Comparison of ENCODE assay signal across 1 cellular context in the genomic region with DNA sequence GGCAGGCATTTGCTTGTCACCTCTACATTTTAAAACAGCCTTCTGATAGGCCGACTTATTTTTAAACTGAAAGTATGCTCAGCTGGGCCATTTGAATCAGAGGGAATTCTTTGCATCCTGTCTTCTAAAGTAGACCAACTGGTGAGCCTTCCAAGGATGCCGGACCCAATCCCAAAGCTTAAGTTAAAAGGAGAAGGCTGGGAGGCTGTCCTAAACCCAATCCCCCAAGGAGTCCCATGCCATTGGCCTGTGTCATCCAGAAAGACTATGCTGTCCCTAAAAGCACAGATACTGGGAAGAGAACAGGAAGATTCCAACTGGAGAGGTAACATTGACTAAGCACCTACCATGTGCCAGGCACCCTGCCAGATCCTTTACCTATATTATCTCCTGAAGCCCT.
TF ChIP-seq lines count a peak whose summit lies in the region.

No MANE protein-coding gene starts in this region.

TF ChIP-seq in H1, 55 proteins besides CTCF, POLR2A, EP300 and RAD21:
- no peak for TF ChIP-seq BACH1 (IDR thresholded peaks at IDR 0.05; ENCODE audit: low read length)
- no peak for TF ChIP-seq CTBP2 (IDR thresholded peaks at IDR 0.05; ENCODE audit: borderline replicate concordance, insufficient read depth, insufficient read length, low read length)
- no peak for TF ChIP-seq SAP30 (IDR thresholded peaks at IDR 0.05; ENCODE audit: insufficient read depth, insufficient replicate concordance, low read length)
- TF ChIP-seq, protein P1, sequence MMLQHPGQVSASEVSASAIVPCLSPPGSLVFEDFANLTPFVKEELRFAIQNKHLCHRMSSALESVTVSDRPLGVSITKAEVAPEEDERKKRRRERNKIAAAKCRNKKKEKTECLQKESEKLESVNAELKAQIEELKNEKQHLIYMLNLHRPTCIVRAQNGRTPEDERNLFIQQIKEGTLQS (IDR thresholded peaks at IDR 0.05; ENCODE audit: insufficient read depth, low read depth, low read length) = no peak
- no peak for TF ChIP-seq TAF7 (optimal IDR thresholded peaks at IDR 0.05; ENCODE audit: borderline replicate concordance, low read depth, low read length)
- TF ChIP-seq NANOG (IDR thresholded peaks at IDR 0.05; ENCODE audit: insufficient read depth, low read depth, low read length, poor library complexity, severe bottlenecking) = no peak
- TF ChIP-seq SRF (IDR thresholded peaks at IDR 0.05; ENCODE audit: low read depth, low read length) = no peak
- TF ChIP-seq SIX5 (IDR thresholded peaks at IDR 0.05; ENCODE audit: low read depth, low read length) = no peak
- no peak for TF ChIP-seq CEBPB (IDR thresholded peaks at IDR 0.05; ENCODE audit: low read depth, low read length)
- TF ChIP-seq RNF2 (IDR thresholded peaks at IDR 0.05; ENCODE audit: borderline replicate concordance, low read depth, low read length, missing control alignments, poor library complexity, severe bottlenecking) = no peak
- TF ChIP-seq CREB1 (IDR thresholded peaks at IDR 0.05) = no peak
